1 cellular context compared by ENCODE assay signal in the genomic region with DNA sequence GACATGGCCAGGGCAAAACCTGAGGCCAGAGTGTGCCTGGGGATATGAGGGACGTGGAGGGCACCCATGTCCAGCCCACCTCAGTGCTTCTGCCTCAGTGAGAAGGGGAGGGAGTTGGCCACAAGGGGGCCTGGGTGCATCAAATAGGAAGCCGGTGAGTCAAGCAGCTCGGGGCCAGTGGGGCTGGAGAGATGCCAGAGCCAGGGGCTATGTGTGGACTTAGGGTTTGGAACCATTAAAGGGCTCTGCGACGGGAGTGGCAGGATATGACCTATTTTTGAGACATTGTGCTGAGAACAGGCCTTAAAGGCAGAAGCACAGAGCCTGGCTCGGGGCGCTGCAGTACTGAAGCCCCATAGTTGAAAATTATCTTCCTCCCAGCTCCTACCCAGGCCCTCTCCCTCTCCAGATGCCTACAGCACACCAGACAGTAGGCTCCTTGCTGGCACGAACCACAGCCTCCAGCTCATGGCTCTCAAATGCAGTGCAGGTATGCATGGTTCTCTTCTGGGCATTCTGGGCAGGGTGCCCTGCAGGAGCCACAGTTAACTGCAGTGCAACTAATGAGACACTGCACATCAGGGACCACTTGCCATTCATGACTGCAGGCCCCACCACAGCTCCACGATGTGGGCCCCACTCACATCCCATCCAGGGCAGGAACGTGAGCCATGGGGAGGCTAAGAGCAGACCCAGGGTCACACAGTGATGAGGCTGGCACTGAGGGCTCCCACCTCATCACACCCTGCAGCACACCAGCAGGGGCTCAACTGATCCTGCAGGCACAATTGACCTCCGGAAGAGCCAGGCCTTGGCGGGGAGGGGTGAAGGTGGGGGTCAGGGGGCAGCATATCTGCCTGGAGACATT.
TF ChIP-seq lines count a peak whose summit lies in the region.

No MANE protein-coding gene starts in this region.

TF ChIP-seq in WTC11, 78 proteins besides CTCF, POLR2A, EP300 and RAD21 (continued from another document):
- TF ChIP-seq ZNF317 (CRISPR knock-in tag; IDR thresholded peaks at IDR 0.05; ENCODE audit: borderline replicate concordance, low read depth) (no peak), GTF2I (CRISPR knock-in tag; conservative IDR thresholded peaks at IDR 0.05) (no peak)
- TF ChIP-seq, protein P1, sequence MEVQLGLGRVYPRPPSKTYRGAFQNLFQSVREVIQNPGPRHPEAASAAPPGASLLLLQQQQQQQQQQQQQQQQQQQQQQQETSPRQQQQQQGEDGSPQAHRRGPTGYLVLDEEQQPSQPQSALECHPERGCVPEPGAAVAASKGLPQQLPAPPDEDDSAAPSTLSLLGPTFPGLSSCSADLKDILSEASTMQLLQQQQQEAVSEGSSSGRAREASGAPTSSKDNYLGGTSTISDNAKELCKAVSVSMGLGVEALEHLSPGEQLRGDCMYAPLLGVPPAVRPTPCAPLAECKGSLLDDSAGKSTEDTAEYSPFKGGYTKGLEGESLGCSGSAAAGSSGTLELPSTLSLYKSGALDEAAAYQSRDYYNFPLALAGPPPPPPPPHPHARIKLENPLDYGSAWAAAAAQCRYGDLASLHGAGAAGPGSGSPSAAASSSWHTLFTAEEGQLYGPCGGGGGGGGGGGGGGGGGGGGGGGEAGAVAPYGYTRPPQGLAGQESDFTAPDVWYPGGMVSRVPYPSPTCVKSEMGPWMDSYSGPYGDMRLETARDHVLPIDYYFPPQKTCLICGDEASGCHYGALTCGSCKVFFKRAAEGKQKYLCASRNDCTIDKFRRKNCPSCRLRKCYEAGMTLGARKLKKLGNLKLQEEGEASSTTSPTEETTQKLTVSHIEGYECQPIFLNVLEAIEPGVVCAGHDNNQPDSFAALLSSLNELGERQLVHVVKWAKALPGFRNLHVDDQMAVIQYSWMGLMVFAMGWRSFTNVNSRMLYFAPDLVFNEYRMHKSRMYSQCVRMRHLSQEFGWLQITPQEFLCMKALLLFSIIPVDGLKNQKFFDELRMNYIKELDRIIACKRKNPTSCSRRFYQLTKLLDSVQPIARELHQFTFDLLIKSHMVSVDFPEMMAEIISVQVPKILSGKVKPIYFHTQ (CRISPR knock-in tag; IDR thresholded peaks at IDR 0.05): no peak
- TF ChIP-seq, protein P2, sequence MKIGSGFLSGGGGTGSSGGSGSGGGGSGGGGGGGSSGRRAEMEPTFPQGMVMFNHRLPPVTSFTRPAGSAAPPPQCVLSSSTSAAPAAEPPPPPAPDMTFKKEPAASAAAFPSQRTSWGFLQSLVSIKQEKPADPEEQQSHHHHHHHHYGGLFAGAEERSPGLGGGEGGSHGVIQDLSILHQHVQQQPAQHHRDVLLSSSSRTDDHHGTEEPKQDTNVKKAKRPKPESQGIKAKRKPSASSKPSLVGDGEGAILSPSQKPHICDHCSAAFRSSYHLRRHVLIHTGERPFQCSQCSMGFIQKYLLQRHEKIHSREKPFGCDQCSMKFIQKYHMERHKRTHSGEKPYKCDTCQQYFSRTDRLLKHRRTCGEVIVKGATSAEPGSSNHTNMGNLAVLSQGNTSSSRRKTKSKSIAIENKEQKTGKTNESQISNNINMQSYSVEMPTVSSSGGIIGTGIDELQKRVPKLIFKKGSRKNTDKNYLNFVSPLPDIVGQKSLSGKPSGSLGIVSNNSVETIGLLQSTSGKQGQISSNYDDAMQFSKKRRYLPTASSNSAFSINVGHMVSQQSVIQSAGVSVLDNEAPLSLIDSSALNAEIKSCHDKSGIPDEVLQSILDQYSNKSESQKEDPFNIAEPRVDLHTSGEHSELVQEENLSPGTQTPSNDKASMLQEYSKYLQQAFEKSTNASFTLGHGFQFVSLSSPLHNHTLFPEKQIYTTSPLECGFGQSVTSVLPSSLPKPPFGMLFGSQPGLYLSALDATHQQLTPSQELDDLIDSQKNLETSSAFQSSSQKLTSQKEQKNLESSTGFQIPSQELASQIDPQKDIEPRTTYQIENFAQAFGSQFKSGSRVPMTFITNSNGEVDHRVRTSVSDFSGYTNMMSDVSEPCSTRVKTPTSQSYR (CRISPR knock-in tag; IDR thresholded peaks at IDR 0.05): no peak
- TF ChIP-seq, protein P3, sequence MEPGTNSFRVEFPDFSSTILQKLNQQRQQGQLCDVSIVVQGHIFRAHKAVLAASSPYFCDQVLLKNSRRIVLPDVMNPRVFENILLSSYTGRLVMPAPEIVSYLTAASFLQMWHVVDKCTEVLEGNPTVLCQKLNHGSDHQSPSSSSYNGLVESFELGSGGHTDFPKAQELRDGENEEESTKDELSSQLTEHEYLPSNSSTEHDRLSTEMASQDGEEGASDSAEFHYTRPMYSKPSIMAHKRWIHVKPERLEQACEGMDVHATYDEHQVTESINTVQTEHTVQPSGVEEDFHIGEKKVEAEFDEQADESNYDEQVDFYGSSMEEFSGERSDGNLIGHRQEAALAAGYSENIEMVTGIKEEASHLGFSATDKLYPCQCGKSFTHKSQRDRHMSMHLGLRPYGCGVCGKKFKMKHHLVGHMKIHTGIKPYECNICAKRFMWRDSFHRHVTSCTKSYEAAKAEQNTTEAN (CRISPR knock-in tag; IDR thresholded peaks at IDR 0.05): no peak
TF ChIP-seq in WTC11: peak in this region for 0.
